Comparison of ENCODE assay signal across 17 cellular contexts in the genomic region with DNA sequence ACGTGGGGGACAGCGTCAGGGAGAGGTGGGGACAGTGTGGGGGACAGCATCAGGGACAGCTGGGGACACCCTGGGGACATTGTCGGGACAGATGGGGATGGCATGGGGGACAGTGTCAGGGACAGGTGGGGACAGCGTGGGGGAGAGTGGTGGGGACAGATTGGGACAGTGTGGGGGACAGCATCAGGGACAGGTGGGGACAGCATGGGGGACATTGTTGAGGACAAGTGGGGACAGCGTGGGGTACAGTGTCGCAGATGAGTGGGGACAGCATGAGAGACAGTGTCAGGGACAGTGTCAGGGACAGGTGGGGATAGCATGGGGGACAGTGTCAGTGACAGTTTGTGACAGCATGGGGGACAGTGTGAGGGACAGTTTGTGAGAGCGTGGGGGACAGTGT.
DNase-seq lines count a peak whose midpoint lies in the region; ATAC-seq and TF ChIP-seq lines count a peak whose summit lies in the region.
"Had no signal": no experiment of that assay in that cellular context is flagged by ENCODE, and none has a peak within 500 bp of the region (broad histone marks: within the 10 kb centered on the region; RNA-seq: fewer than 3 reads in every experiment).

No MANE protein-coding gene starts in this region.

- no peaks in the 10 kb centered on the region for H3K4me1 ChIP-seq in mucosa of descending colon (ENCODE audit: low read depth)

- H3K9me3 Mint-ChIP-seq in activated T-helper 17 cell treated with anti-CD3 and anti-CD28 coated beads, Interleukin-2, amount 50 U/mL, for 72 hours: no peaks in the 10 kb centered on the region
- no peaks in the 10 kb centered on the region for H3K9me3 Mint-ChIP-seq in stimulated activated naive B cell treated with anti-CD40 and anti-IgM and Interleukin-4, amounts not matched to agents 10 μg/mL and 1 μg/mL and 100 μg/mL, for 72 hours
- H3K9me3 Mint-ChIP-seq: IgD-negative memory B cell had no signal

- H3K4me3 ChIP-seq in mucosa of descending colon: no peak overlapping the region
- H3K4me3 ChIP-seq: GM23248 had no signal

- no peak for TF ChIP-seq CTCF in mucosa of descending colon (IDR thresholded peaks at IDR 0.05)

- H3K36me3 ChIP-seq in mucosa of descending colon (ENCODE audit: low read depth): no peaks in the 10 kb centered on the region

- intact Hi-C loops in mucosa of descending colon (cut with DNase I, micrococcal nuclease): no loop called here

- H3K27ac Mint-ChIP-seq in activated T-helper 17 cell treated with anti-CD3 and anti-CD28 coated beads, Interleukin-2, amount 50 U/mL, for 72 hours: no peak overlapping the region
- H3K27ac Mint-ChIP-seq in stimulated activated naive B cell treated with anti-CD40 and anti-IgM and Interleukin-4, amounts not matched to agents 10 μg/mL and 1 μg/mL and 100 μg/mL, for 72 hours: peak overlapping the region; percentile 97

- DNase-seq in D341Med (ENCODE audit: low spot score) (peak; percentile 1), mucosa of descending colon (no peak), DMS153 (lab: John Stamatoyannopoulos, UW) (no peak)
- DNase-seq in stimulated activated naive B cell treated with anti-CD40 and anti-IgM and Interleukin-4, amounts not matched to agents 10 μg/mL and 1 μg/mL and 100 μg/mL, for 72 hours: no peak
- DNase-seq: EL, GM23248, HCEC 1CT, Kasumi-1, NCI-H1092 treated with DMSO at 0.1 percent for 48 hours, NCI-H1694, NCI-H510A treated with DMSO at 0.1 percent for 48 hours, NCI-H82, PC-3 had no signal

- H3K4me3 Mint-ChIP-seq in activated T-helper 17 cell treated with anti-CD3 and anti-CD28 coated beads, Interleukin-2, amount 50 U/mL, for 72 hours: no peak overlapping the region
- peak overlapping the region; percentile 50 to 76 for H3K4me3 Mint-ChIP-seq in stimulated activated naive B cell treated with anti-CD40 and anti-IgM and Interleukin-4, amounts not matched to agents 10 μg/mL and 1 μg/mL and 100 μg/mL, for 72 hours
- H3K4me3 Mint-ChIP-seq: IgD-negative memory B cell had no signal

- H3K36me3 Mint-ChIP-seq in activated T-helper 17 cell treated with anti-CD3 and anti-CD28 coated beads, Interleukin-2, amount 50 U/mL, for 72 hours (ENCODE audit: low read depth): no peaks in the 10 kb centered on the region
- peaks cover 45 to 55% of the 10 kb centered on the region in 2 donors for H3K36me3 Mint-ChIP-seq in stimulated activated naive B cell treated with anti-CD40 and anti-IgM and Interleukin-4, amounts not matched to agents 10 μg/mL and 1 μg/mL and 100 μg/mL, for 72 hours
- H3K36me3 Mint-ChIP-seq: IgD-negative memory B cell had no signal

- H3K9me3 ChIP-seq in mucosa of descending colon: no peaks in the 10 kb centered on the region

- ATAC-seq in activated T-helper 17 cell treated with anti-CD3 and anti-CD28 coated beads, Interleukin-2, amount 50 U/mL, for 72 hours (replicated peaks): peak; percentile 14
- ATAC-seq in mucosa of descending colon: peak; percentile 25
- ATAC-seq in stimulated activated naive B cell treated with anti-CD40 and anti-IgM and Interleukin-4, amounts not matched to agents 10 μg/mL and 1 μg/mL and 100 μg/mL, for 72 hours (replicated peaks): peak; percentile 45 to 47
- no peak for ATAC-seq in GM18498 (IDR thresholded peaks at IDR 0.05; ENCODE audit: unreplicated experiment)
- ATAC-seq in HG03520 (IDR thresholded peaks at IDR 0.05; ENCODE audit: unreplicated experiment): no peak
- ATAC-seq: PC-3 had no signal

- no peaks in the 10 kb centered on the region for H3K4me1 Mint-ChIP-seq in activated T-helper 17 cell treated with anti-CD3 and anti-CD28 coated beads, Interleukin-2, amount 50 U/mL, for 72 hours
- H3K4me1 Mint-ChIP-seq in stimulated activated naive B cell treated with anti-CD40 and anti-IgM and Interleukin-4, amounts not matched to agents 10 μg/mL and 1 μg/mL and 100 μg/mL, for 72 hours: peaks cover 34 to 47% of the 10 kb centered on the region in 2 donors
- H3K4me1 Mint-ChIP-seq: IgD-negative memory B cell had no signal

- H3K27me3 Mint-ChIP-seq in activated T-helper 17 cell treated with anti-CD3 and anti-CD28 coated beads, Interleukin-2, amount 50 U/mL, for 72 hours: peaks cover 7% of the 10 kb centered on the region
- H3K27me3 Mint-ChIP-seq in stimulated activated naive B cell treated with anti-CD40 and anti-IgM and Interleukin-4, amounts not matched to agents 10 μg/mL and 1 μg/mL and 100 μg/mL, for 72 hours: peaks cover 8 to 10% of the 10 kb centered on the region in 2 donors
- H3K27me3 Mint-ChIP-seq: IgD-negative memory B cell had no signal

Comparison
In these comparisons a context has a peak if more than half of its experiments do, and no peak if none do; other contexts are left out.
1. ATAC-seq: peak in activated T-helper 17 cell treated with anti-CD3 and anti-CD28 coated beads, Interleukin-2, amount 50 U/mL, for 72 hours (single experiment), mucosa of descending colon (single experiment) and stimulated activated naive B cell treated with anti-CD40 and anti-IgM and Interleukin-4, amounts not matched to agents 10 μg/mL and 1 μg/mL and 100 μg/mL, for 72 hours (2 of 2); none in GM18498 (single experiment) and HG03520 (single experiment).